In genomic region chr22:38707346-38707745, GRCh38 we compare ENCODE assay signal across 8 cellular contexts. TPM values are rescaled to one million over a fixed set of nuclear protein-coding genes. Genes with fewer than 3 reads are reported as not detected.
DNase-seq lines count a peak whose midpoint lies in the region; ATAC-seq, FAIRE-seq and TF ChIP-seq lines count a peak whose summit lies in the region.

No MANE protein-coding gene starts in this region.

- 7% methylated on average over 2 of the region's 2 CpGs for WGBS in GM12878 (ENCODE audit: insufficient coverage, insufficient replicate concordance, low lambda C conversion rate, missing lambda C conversion rate)

- TF ChIP-seq RAD21 in GM12878 (IDR thresholded peaks at IDR 0.05; ENCODE audit: insufficient read depth, low read depth, low read length), result no peak

- DNase-seq in BJ (ENCODE audit: low read depth) (no peak), HT1080 (ENCODE audit: low read depth) (peak; percentile 69), GM12878 (ENCODE audit: low read depth, low spot score) (no peak), NCI-H2171 (lab: John Stamatoyannopoulos, UW) (no peak), occipital lobe (lab: John Stamatoyannopoulos, UW) (no peak), NCI-H524 treated with DMSO at 0.1 percent for 48 hours (lab: John Stamatoyannopoulos, UW) (no peak)

- no peaks in the 10 kb centered on the region for H3K9me3 ChIP-seq in GM12878 (replicated peaks; ENCODE audit: control insufficient read depth, insufficient read depth, low read length)
- H3K9me3 ChIP-seq in mucosa of stomach (ENCODE audit: control insufficient read depth, low read length), result no peaks in the 10 kb centered on the region

- H3K4me3 ChIP-seq in BJ (ENCODE audit: low read depth, low read length) (peak overlapping the region; percentile 92), GM12878 (peak overlapping the region; percentile 95), mucosa of stomach (ENCODE audit: low read length) (peak overlapping the region; percentile 82)

- no peak for FAIRE-seq in GM12878 (lab: Jason Lieb, UNC)

- in situ Hi-C loops in GM12878 (cut with MboI), result no loop called here

- RAD21 ChIA-PET in GM12878 (lab: Charles Lee; ENCODE audit: unreplicated experiment), result interaction anchor here (1.0 to 4.1 kb wide), 7 partner anchors 10 to 656 kb away, joined by 3 to 30 read pairs (median 4); partner anchors contain the start of gene TOMM22

- intact Hi-C loops in GM12878 (cut with micrococcal nuclease; ENCODE audit: unreplicated experiment), result loop anchor here (10.0 kb wide), 1 partner anchor 203 kb away; the partner anchor contains the start of gene DDX17

- POLR2A ChIA-PET in BJ (lab: Charles Lee), result interaction anchor here (0.5 kb wide), 1 partner anchor 813 kb away, joined by 3 read pairs; no protein-coding TSS in a partner anchor
- POLR2A ChIA-PET in GM12878 (lab: Charles Lee), result interaction anchor here (0.6 to 3.3 kb wide), 6 partner anchors 10 to 1172 kb away, joined by 3 to 39 read pairs (median 10); partner anchors contain the start of gene TOMM22

- H3K27me3 ChIP-seq in BJ (ENCODE audit: control insufficient read depth, insufficient read depth, low read length) (no peaks in the 10 kb centered on the region), GM12878 (replicated peaks in 1 of 2; ENCODE audit: control insufficient read depth in 2 of 2, insufficient read depth in 2 of 2, low read length in 1 of 2) (no peaks in the 10 kb centered on the region), mucosa of stomach (ENCODE audit: control insufficient read depth, insufficient read depth, low read length) (no peaks in the 10 kb centered on the region)

- H3K4me1 ChIP-seq in GM12878 (ENCODE audit: control insufficient read depth, insufficient read depth, low read length), result peaks cover 21% of the 10 kb centered on the region
- peaks cover 29% of the 10 kb centered on the region for H3K4me1 ChIP-seq in mucosa of stomach (ENCODE audit: control insufficient read depth, insufficient read depth, low read length)

- peak overlapping the region; percentile 85 for H3K27ac ChIP-seq in GM12878 (ENCODE audit: control insufficient read depth, insufficient read depth)

- H3K36me3 ChIP-seq in BJ (ENCODE audit: control insufficient read depth, insufficient read depth, low read length) (peaks cover under 1% of the 10 kb centered on the region), GM12878 (ENCODE audit: control insufficient read depth in 2 of 2, insufficient read depth in 2 of 2, low read length in 1 of 2) (peaks cover 0 to 6% of the 10 kb centered on the region in 2 experiments; a peak in 3 of 4 replicates), mucosa of stomach (ENCODE audit: control insufficient read depth, insufficient read depth, low read length) (no peaks in the 10 kb centered on the region)

- H3K9ac ChIP-seq in GM12878 (ENCODE audit: control insufficient read depth, insufficient read depth, low read length) (peak overlapping the region; percentile 89; the same call in 1 of the 2 replicates), mucosa of stomach (ENCODE audit: low read length) (no peak overlapping the region)

- TF ChIP-seq EP300 in GM12878 (IDR thresholded peaks at IDR 0.05; ENCODE audit: borderline replicate concordance in 1 of 2, control insufficient read depth in 1 of 2, low read depth in 2 of 2, low read length in 2 of 2), result no peak

- BruUV-seq in GM12878 (replicated peaks; lab: Mats Ljungman, UMichigan), result TSS peak; percentile 66

- ATAC-seq in GM12878 (no peak), GM21528 (IDR thresholded peaks at IDR 0.05; ENCODE audit: low FRiP score, unreplicated experiment) (no peak)

- CTCF ChIA-PET in BJ (lab: Yijun Ruan, JAX) (interaction anchor here (0.5 to 4.0 kb wide), 5 partner anchors 8 to 149 kb away, joined by 3 to 21 read pairs (median 3); no protein-coding TSS in a partner anchor), GM12878 (lab: Yijun Ruan, JAX) (interaction anchor here (0.6 to 3.1 kb wide), 7 partner anchors 9 to 54 kb away, joined by 4 to 17 read pairs (median 9); partner anchors contain the start of gene TOMM22)

- SMC1A ChIA-PET in GM12878 (lab: Charles Lee; ENCODE audit: uncharacterized antibody, unreplicated experiment), result interaction anchor here (0.5 to 5.5 kb wide), 12 partner anchors 11 to 657 kb away, joined by 3 to 54 read pairs (median 4); partner anchors contain the start of gene TOMM22

- no peak for TF ChIP-seq POLR2A in GM12878 (IDR thresholded peaks at IDR 0.05; ENCODE audit: low read depth, low read length)

- peak overlapping the region; percentile 60 for H3K4me2 ChIP-seq in GM12878 (ENCODE audit: control insufficient read depth, insufficient read depth)

- TF ChIP-seq CTCF in BJ (IDR thresholded peaks at IDR 0.05; ENCODE audit: insufficient read depth, low read depth, low read length), result no peak
- no peak for TF ChIP-seq CTCF in GM12878 (IDR thresholded peaks at IDR 0.05 in 2 of 3, conservative IDR thresholded peaks at IDR 0.05 in 1 of 3; ENCODE audit: control insufficient read depth in 2 of 3, extremely low read depth in 1 of 3, insufficient read depth in 1 of 3, low read depth in 3 of 3, low read length in 3 of 3)

- H2AFZ ChIP-seq in GM12878 (ENCODE audit: control insufficient read depth, low read depth, low read length), result no peak overlapping the region

- H3K79me2 ChIP-seq in GM12878 (ENCODE audit: control insufficient read depth, insufficient read depth, low read length), result peaks cover 63% of the 10 kb centered on the region

- H4K20me1 ChIP-seq in GM12878 (ENCODE audit: control insufficient read depth, insufficient read depth), result peaks cover 12% of the 10 kb centered on the region

RNA-seq across cellular contexts. Expression of gene GTPBP1, which starts 1.6 kb away (rescaled TPM):
- polyA plus RNA-seq in BJ (2011; rRNA removed), result 24.0 and 31.1 TPM in 2 replicates
- 25.6 and 30.4 TPM in 2 replicates for polyA minus RNA-seq in BJ (2011; rRNA and poly(A)+ RNA removed)
- 24.8 and 28.8 TPM in 2 replicates for total RNA-seq in HT1080 (2014; rRNA removed; shearing (Covaris generic))
- 26.9 and 31.2 TPM in 2 replicates for polyA plus RNA-seq in HT1080 (2015; cell fraction: cytosol; rRNA removed)
- polyA plus RNA-seq in HT1080 (2015; cell fraction: nucleus; rRNA removed), result 67.7 and 79.0 TPM in 2 replicates
- total RNA-seq in GM12878 (2013; cell fraction: nucleolus; rRNA removed), result 156 and 196 TPM in 2 replicates
- 33.8 and 39.1 TPM in 2 replicates for total RNA-seq in GM12878 (2014; rRNA removed)
- 20.6 and 20.8 TPM in 2 replicates for total RNA-seq in GM12878 (2014; rRNA removed; fragmentation: Illumina TruSeq; extraction: Trizol)
- 55.7 and 63.1 TPM in 2 replicates for total RNA-seq in GM12878 (2021)
- 25.3 TPM for polyA plus RNA-seq in GM12878 (2011; ENCODE audit: low read depth)
- polyA plus RNA-seq in GM12878 (2011; rRNA removed), result 28.0 and 47.0 TPM in 2 replicates
- 32.9 and 43.9 TPM in 2 replicates for polyA plus RNA-seq in GM12878 (2011; cell fraction: cytosol; rRNA removed)
- 185 and 188 TPM in 2 replicates for polyA plus RNA-seq in GM12878 (2011; cell fraction: nucleus; rRNA removed)
- polyA plus RNA-seq in GM12878 (2012), result 37.0 and 38.4 TPM in 2 replicates
- 16.6 and 39.2 TPM in 2 replicates for polyA plus RNA-seq in GM12878 (2014; fragmentation: Illumina TruSeq; extraction: Trizol)
- polyA plus RNA-seq in GM12878 (2014; fragmentation: Nextera tagmentation; extraction: Ambion mirVana), result 1 to 10 TPM in 1 of 2 experiments, under 1 TPM in 1; 0.89 to 1.9 TPM
- polyA plus RNA-seq in GM12878 (2014; rRNA removed), result 46.2 and 57.3 TPM in 2 replicates
- 10 to 100 TPM; 25.7 to 29.3 TPM for polyA plus RNA-seq in GM12878 (2016; fragmentation: Nextera tagmentation; extraction: Ambion mirVana)
- polyA minus RNA-seq in GM12878 (2011; rRNA and poly(A)+ RNA removed), result 56.7 and 73.3 TPM in 2 replicates
- polyA minus RNA-seq in GM12878 (2011; cell fraction: cytosol; rRNA and poly(A)+ RNA removed), result 15.3 and 19.2 TPM in 2 replicates
- 76.4 and 113 TPM in 2 replicates for polyA minus RNA-seq in GM12878 (2011; cell fraction: nucleus; rRNA and poly(A)+ RNA removed)
- 32.1 TPM for total RNA-seq in occipital lobe

RNA-seq across cellular contexts. Expression of gene JOSD1, which starts 6.6 kb away (rescaled TPM):
- 40.9 and 43.6 TPM in 2 replicates for polyA plus RNA-seq in BJ (2011; rRNA removed)
- polyA minus RNA-seq in BJ (2011; rRNA and poly(A)+ RNA removed), result 37.4 and 46.7 TPM in 2 replicates
- 47.1 and 57.2 TPM in 2 replicates for total RNA-seq in HT1080 (2014; rRNA removed; shearing (Covaris generic))
- 50.7 and 52.2 TPM in 2 replicates for polyA plus RNA-seq in HT1080 (2015; cell fraction: cytosol; rRNA removed)
- 31.1 and 39.8 TPM in 2 replicates for polyA plus RNA-seq in HT1080 (2015; cell fraction: nucleus; rRNA removed)
- 42.3 and 42.8 TPM in 2 replicates for total RNA-seq in GM12878 (2013; cell fraction: nucleolus; rRNA removed)
- total RNA-seq in GM12878 (2014; rRNA removed), result 50.4 and 65.1 TPM in 2 replicates
- 37.1 and 37.9 TPM in 2 replicates for total RNA-seq in GM12878 (2014; rRNA removed; fragmentation: Illumina TruSeq; extraction: Trizol)
- 48.1 and 53.4 TPM in 2 replicates for total RNA-seq in GM12878 (2021)
- polyA plus RNA-seq in GM12878 (2011; ENCODE audit: low read depth), result 24.6 TPM
- polyA plus RNA-seq in GM12878 (2011; rRNA removed), result 47.4 and 54.6 TPM in 2 replicates
- polyA plus RNA-seq in GM12878 (2011; cell fraction: cytosol; rRNA removed), result 70.1 and 74.6 TPM in 2 replicates
- 35.7 and 38.5 TPM in 2 replicates for polyA plus RNA-seq in GM12878 (2011; cell fraction: nucleus; rRNA removed)
- 33.3 and 35.5 TPM in 2 replicates for polyA plus RNA-seq in GM12878 (2012)
- 43.9 and 48.6 TPM in 2 replicates for polyA plus RNA-seq in GM12878 (2014; fragmentation: Illumina TruSeq; extraction: Trizol)
- 10 to 100 TPM; 11.9 to 15.9 TPM for polyA plus RNA-seq in GM12878 (2014; fragmentation: Nextera tagmentation; extraction: Ambion mirVana)
- 50.0 and 50.8 TPM in 2 replicates for polyA plus RNA-seq in GM12878 (2014; rRNA removed)
- polyA plus RNA-seq in GM12878 (2016; fragmentation: Nextera tagmentation; extraction: Ambion mirVana), result 1 to 10 TPM; 6.2 to 7.8 TPM
- 46.8 and 52.2 TPM in 2 replicates for polyA minus RNA-seq in GM12878 (2011; rRNA and poly(A)+ RNA removed)
- polyA minus RNA-seq in GM12878 (2011; cell fraction: cytosol; rRNA and poly(A)+ RNA removed), result 24.2 and 27.9 TPM in 2 replicates
- 11.6 and 18.6 TPM in 2 replicates for polyA minus RNA-seq in GM12878 (2011; cell fraction: nucleus; rRNA and poly(A)+ RNA removed)
- total RNA-seq in occipital lobe, result 66.1 TPM

RNA-seq across cellular contexts. Expression of gene TOMM22, which starts 25.6 kb away (rescaled TPM):
- polyA plus RNA-seq in BJ (2011; rRNA removed) (29.6 and 53.3 TPM in 2 replicates), GM12878 (2011; rRNA removed) (71.8 and 89.6 TPM in 2 replicates), GM12878 (2014; fragmentation: Illumina TruSeq; extraction: Trizol) (116 and 131 TPM in 2 replicates), GM12878 (2014; fragmentation: Nextera tagmentation; extraction: Ambion mirVana) (10 to 100 TPM; 37.6 to 62.2 TPM), GM12878 (2014; rRNA removed) (69.9 and 70.8 TPM in 2 replicates), GM12878 (2016; fragmentation: Nextera tagmentation; extraction: Ambion mirVana) (100 to 1,000 TPM; 194 to 197 TPM)
- polyA minus RNA-seq in BJ (2011; rRNA and poly(A)+ RNA removed), result 21.3 and 28.2 TPM in 2 replicates
- total RNA-seq in HT1080 (2014; rRNA removed; shearing (Covaris generic)), result 130 and 134 TPM in 2 replicates
- 148 and 160 TPM in 2 replicates for polyA plus RNA-seq in HT1080 (2015; cell fraction: cytosol; rRNA removed)
- polyA plus RNA-seq in HT1080 (2015; cell fraction: nucleus; rRNA removed), result 51.5 and 56.2 TPM in 2 replicates
- total RNA-seq in GM12878 (2013; cell fraction: nucleolus; rRNA removed), result 12.9 and 15.1 TPM in 2 replicates
- total RNA-seq in GM12878 (2014; rRNA removed) (97.3 and 107 TPM in 2 replicates), GM12878 (2014; rRNA removed; fragmentation: Illumina TruSeq; extraction: Trizol) (87.8 and 92.6 TPM in 2 replicates), GM12878 (2021) (133 and 134 TPM in 2 replicates), occipital lobe (54.7 TPM)
- polyA plus RNA-seq in GM12878 (2011; ENCODE audit: low read depth), result 32.5 TPM
- 39.3 and 54.7 TPM in 2 replicates for polyA plus RNA-seq in GM12878 (2011; cell fraction: cytosol; rRNA removed)
- 23.3 and 25.9 TPM in 2 replicates for polyA plus RNA-seq in GM12878 (2011; cell fraction: nucleus; rRNA removed)
- 55.0 and 72.2 TPM in 2 replicates for polyA plus RNA-seq in GM12878 (2012)
- 35.8 and 38.8 TPM in 2 replicates for polyA minus RNA-seq in GM12878 (2011; rRNA and poly(A)+ RNA removed)
- 20.8 and 24.8 TPM in 2 replicates for polyA minus RNA-seq in GM12878 (2011; cell fraction: cytosol; rRNA and poly(A)+ RNA removed)
- 6.9 and 9.3 TPM in 2 replicates for polyA minus RNA-seq in GM12878 (2011; cell fraction: nucleus; rRNA and poly(A)+ RNA removed)

RNA-seq across cellular contexts. Expression of gene SUN2, which starts 48.5 kb away (rescaled TPM):
- polyA plus RNA-seq in BJ (2011; rRNA removed) (52.4 and 98.4 TPM in 2 replicates), GM12878 (2011; rRNA removed) (18.6 and 38.7 TPM in 2 replicates), GM12878 (2014; fragmentation: Illumina TruSeq; extraction: Trizol) (8.7 and 26.2 TPM in 2 replicates), GM12878 (2014; fragmentation: Nextera tagmentation; extraction: Ambion mirVana) (under 1 TPM; 0.18 to 0.95 TPM), GM12878 (2014; rRNA removed) (78.0 and 103 TPM in 2 replicates), GM12878 (2016; fragmentation: Nextera tagmentation; extraction: Ambion mirVana) (10 to 100 TPM; 10.4 to 40.8 TPM)
- polyA minus RNA-seq in BJ (2011; rRNA and poly(A)+ RNA removed), result 57.4 and 83.7 TPM in 2 replicates
- total RNA-seq in HT1080 (2014; rRNA removed; shearing (Covaris generic)), result 84.8 and 87.9 TPM in 2 replicates
- 87.3 and 90.0 TPM in 2 replicates for polyA plus RNA-seq in HT1080 (2015; cell fraction: cytosol; rRNA removed)
- polyA plus RNA-seq in HT1080 (2015; cell fraction: nucleus; rRNA removed), result 231 and 236 TPM in 2 replicates
- 163 and 168 TPM in 2 replicates for total RNA-seq in GM12878 (2013; cell fraction: nucleolus; rRNA removed)
- total RNA-seq in GM12878 (2014; rRNA removed) (69.8 and 87.5 TPM in 2 replicates), GM12878 (2014; rRNA removed; fragmentation: Illumina TruSeq; extraction: Trizol) (30.6 and 33.1 TPM in 2 replicates), GM12878 (2021) (93.4 and 107 TPM in 2 replicates), occipital lobe (78.1 TPM)
- 26.3 TPM for polyA plus RNA-seq in GM12878 (2011; ENCODE audit: low read depth)
- 48.0 and 68.9 TPM in 2 replicates for polyA plus RNA-seq in GM12878 (2011; cell fraction: cytosol; rRNA removed)
- polyA plus RNA-seq in GM12878 (2011; cell fraction: nucleus; rRNA removed), result 156 and 202 TPM in 2 replicates
- 56.9 and 62.2 TPM in 2 replicates for polyA plus RNA-seq in GM12878 (2012)
- polyA minus RNA-seq in GM12878 (2011; rRNA and poly(A)+ RNA removed), result 49.2 and 105 TPM in 2 replicates
- polyA minus RNA-seq in GM12878 (2011; cell fraction: cytosol; rRNA and poly(A)+ RNA removed), result 31.7 and 37.9 TPM in 2 replicates
- 52.8 and 89.5 TPM in 2 replicates for polyA minus RNA-seq in GM12878 (2011; cell fraction: nucleus; rRNA and poly(A)+ RNA removed)

RNA-seq across cellular contexts. Expression of gene CBY1, which starts 50.9 kb away (rescaled TPM):
- 38.1 and 43.2 TPM in 2 replicates for polyA plus RNA-seq in BJ (2011; rRNA removed)
- polyA minus RNA-seq in BJ (2011; rRNA and poly(A)+ RNA removed), result 10.1 and 14.6 TPM in 2 replicates
- total RNA-seq in HT1080 (2014; rRNA removed; shearing (Covaris generic)), result 7.8 and 12.2 TPM in 2 replicates
- polyA plus RNA-seq in HT1080 (2015; cell fraction: cytosol; rRNA removed), result 15.8 and 15.9 TPM in 2 replicates
- 5.4 and 11.8 TPM in 2 replicates for polyA plus RNA-seq in HT1080 (2015; cell fraction: nucleus; rRNA removed)
- 17.7 and 20.7 TPM in 2 replicates for total RNA-seq in GM12878 (2013; cell fraction: nucleolus; rRNA removed)
- 7.0 and 7.3 TPM in 2 replicates for total RNA-seq in GM12878 (2014; rRNA removed)
- total RNA-seq in GM12878 (2014; rRNA removed; fragmentation: Illumina TruSeq; extraction: Trizol), result 7.0 and 7.4 TPM in 2 replicates
- 7.7 and 8.9 TPM in 2 replicates for total RNA-seq in GM12878 (2021)
- 7.5 TPM for polyA plus RNA-seq in GM12878 (2011; ENCODE audit: low read depth)
- polyA plus RNA-seq in GM12878 (2011; rRNA removed), result 10.5 and 12.7 TPM in 2 replicates
- polyA plus RNA-seq in GM12878 (2011; cell fraction: cytosol; rRNA removed), result 8.1 and 8.6 TPM in 2 replicates
- 8.7 and 12.0 TPM in 2 replicates for polyA plus RNA-seq in GM12878 (2011; cell fraction: nucleus; rRNA removed)
- polyA plus RNA-seq in GM12878 (2012), result 7.4 and 10.6 TPM in 2 replicates
- 13.0 TPM in 2 replicates for polyA plus RNA-seq in GM12878 (2014; fragmentation: Illumina TruSeq; extraction: Trizol)
- polyA plus RNA-seq in GM12878 (2014; fragmentation: Nextera tagmentation; extraction: Ambion mirVana), result 10 to 100 TPM; 12.4 to 14.5 TPM
- 9.5 and 11.4 TPM in 2 replicates for polyA plus RNA-seq in GM12878 (2014; rRNA removed)
- 10 to 100 TPM; 16.8 to 18.6 TPM for polyA plus RNA-seq in GM12878 (2016; fragmentation: Nextera tagmentation; extraction: Ambion mirVana)
- 9.9 and 11.7 TPM in 2 replicates for polyA minus RNA-seq in GM12878 (2011; rRNA and poly(A)+ RNA removed)
- 2.5 TPM in 1 of 2 replicates, not detected in the other for polyA minus RNA-seq in GM12878 (2011; cell fraction: cytosol; rRNA and poly(A)+ RNA removed)
- 1.6 and 9.0 TPM in 2 replicates for polyA minus RNA-seq in GM12878 (2011; cell fraction: nucleus; rRNA and poly(A)+ RNA removed)
- 16.5 TPM for total RNA-seq in occipital lobe
